Comparison of ENCODE assay signal across 8 cellular contexts in genomic region chr2:26008851-26009566, GRCh38. TPM values are rescaled to one million over a fixed set of nuclear protein-coding genes. Genes with fewer than 3 reads are reported as not detected.
DNase-seq lines count a peak whose midpoint lies in the region; ATAC-seq and TF ChIP-seq lines count a peak whose summit lies in the region.

No MANE protein-coding gene starts in this region.

- DNase-seq in GF-D8 (lab: John Stamatoyannopoulos, UW) (peak; percentile 99), RPMI7951 (ENCODE audit: low read depth) (peak; percentile 40), fibroblast of villous mesenchyme (ENCODE audit: low read depth) (peak; percentile 64), renal cortical epithelial cell (ENCODE audit: low read depth) (peak; percentile 87), NCI-H2029 treated with DMSO at 0.1 percent for 48 hours (lab: John Stamatoyannopoulos, UW) (no peak)
- no peak for DNase-seq in activated CD4-positive, alpha-beta T cell treated with anti-CD3 and anti-CD28 coated beads for 48 hours
- no peak for DNase-seq in stimulated activated CD4-positive, alpha-beta T cell treated with anti-CD3 and anti-CD28 coated beads, Interleukin-2, amount 100 ng/mL, for 24 hours

- H3K4me3 ChIP-seq in fibroblast of villous mesenchyme (ENCODE audit: low read depth, low read length), result no peak overlapping the region

- no peak for TF ChIP-seq CTCF in fibroblast of villous mesenchyme (IDR thresholded peaks at IDR 0.05; ENCODE audit: insufficient read depth, low read depth, low read length)

- ATAC-seq in GM19467 (IDR thresholded peaks at IDR 0.05; ENCODE audit: unreplicated experiment), result no peak

RNA-seq across cellular contexts. Expression of gene RAB10, which starts 24.9 kb away (rescaled TPM):
- 120 and 138 TPM in 2 replicates for total RNA-seq in RPMI7951 (2014; rRNA removed; shearing (Covaris generic))
- 103 and 128 TPM in 2 replicates for total RNA-seq in fibroblast of villous mesenchyme
- total RNA-seq in renal cortical epithelial cell, result 150 and 380 TPM in 2 replicates

RNA-seq across cellular contexts. Expression of gene KIF3C, which starts 26.7 kb away (rescaled TPM):
- total RNA-seq in RPMI7951 (2014; rRNA removed; shearing (Covaris generic)), result 10.5 and 25.8 TPM in 2 replicates
- total RNA-seq in fibroblast of villous mesenchyme (9.9 and 12.2 TPM in 2 replicates), renal cortical epithelial cell (28.9 and 41.7 TPM in 2 replicates)

Comparison
In these comparisons a context has a peak if more than half of its experiments do, and no peak if none do; other contexts are left out.
1. DNase-seq: peak in GF-D8 (single experiment), RPMI7951 (single experiment), fibroblast of villous mesenchyme (single experiment) and renal cortical epithelial cell (single experiment); none in activated CD4-positive, alpha-beta T cell treated with anti-CD3 and anti-CD28 coated beads for 48 hours (single experiment), NCI-H2029 treated with DMSO at 0.1 percent for 48 hours (single experiment) and stimulated activated CD4-positive, alpha-beta T cell treated with anti-CD3 and anti-CD28 coated beads, Interleukin-2, amount 100 ng/mL, for 24 hours (0 of 2).